ENCODE assay signal across 10 cellular contexts in the genomic region with DNA sequence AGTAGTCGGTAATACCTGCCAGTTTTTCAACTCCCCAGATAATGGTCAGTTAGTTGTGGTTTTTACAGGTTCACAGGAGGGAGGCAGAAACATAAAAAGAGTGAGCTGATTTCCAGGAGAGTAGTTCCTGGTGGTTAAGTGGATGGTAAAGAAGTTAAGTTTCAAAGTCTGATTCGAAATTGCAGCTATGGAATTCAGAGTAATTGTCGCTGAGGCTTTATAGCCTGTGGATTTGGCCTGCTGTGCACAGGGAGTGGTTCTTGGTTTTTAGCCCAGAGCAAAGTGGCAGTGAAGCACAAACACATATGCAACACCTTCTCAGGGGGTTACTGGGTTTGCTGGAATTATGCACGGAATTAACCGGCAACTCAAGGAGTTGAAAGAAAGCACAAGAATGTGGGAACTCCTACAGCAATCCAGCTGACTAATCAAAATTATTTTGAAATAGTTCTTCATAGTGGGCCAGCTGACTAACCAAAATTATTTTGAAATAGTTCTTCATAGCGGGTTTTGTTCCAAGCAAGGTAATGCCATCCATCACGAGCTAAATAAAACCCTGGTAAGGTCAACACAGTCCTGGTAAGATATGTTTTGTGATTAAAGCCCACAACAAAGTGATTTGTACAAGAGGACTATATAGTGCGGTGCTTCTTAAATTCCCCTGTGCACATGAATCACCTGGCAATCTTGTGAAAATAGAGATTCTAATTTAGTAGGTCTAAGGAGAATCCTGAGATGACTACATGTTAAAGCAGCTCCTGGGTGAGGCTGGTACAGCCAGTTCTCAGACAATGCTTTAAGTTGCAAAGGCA.
DNase-seq lines count a peak whose midpoint lies in the region; ATAC-seq, FAIRE-seq and TF ChIP-seq lines count a peak whose summit lies in the region.
"Had no signal": no experiment of that assay in that cellular context is flagged by ENCODE, and none has a peak within 500 bp of the region (broad histone marks: within the 10 kb centered on the region; RNA-seq: fewer than 3 reads in every experiment).

No MANE protein-coding gene starts in this region.

- intact Hi-C loops in psoas muscle (cut with DNase I) (no loop called here), kidney (cut with DNase I) (no loop called here)

- H3K27me3 ChIP-seq in gastroesophageal sphincter = no peaks in the 10 kb centered on the region
- no peaks in the 10 kb centered on the region for H3K27me3 ChIP-seq in psoas muscle (ENCODE audit: insufficient read depth in 3 of 3, low read length in 2 of 3)
- no peaks in the 10 kb centered on the region for H3K27me3 ChIP-seq in WERI-Rb-1 (ENCODE audit: insufficient read depth, low read depth, severe bottlenecking)

- no peak for TF ChIP-seq CTCF in gastroesophageal sphincter (IDR thresholded peaks at IDR 0.05)
- TF ChIP-seq CTCF in psoas muscle (IDR thresholded peaks at IDR 0.05) = no peak
- no peak for TF ChIP-seq CTCF in kidney (IDR thresholded peaks at IDR 0.05; ENCODE audit: borderline replicate concordance, extremely low read depth, insufficient read depth)
- no peak for TF ChIP-seq CTCF in WERI-Rb-1 (IDR thresholded peaks at IDR 0.05; ENCODE audit: low read depth, low read length)

- no peak for TF ChIP-seq POLR2A in gastroesophageal sphincter (IDR thresholded peaks at IDR 0.05)

- no peak for TF ChIP-seq EP300 in gastroesophageal sphincter (IDR thresholded peaks at IDR 0.05)

- WGBS in gastroesophageal sphincter (ENCODE audit: low coverage in 1 of 2), 2 donors = 26 to 33% methylated on average over 7 to 8 of the region's 8 CpGs
- WGBS in psoas muscle, 3 donors = 18 to 23% (median 21%) methylated on average over 8 of the region's 8 CpGs

- H3K27ac ChIP-seq in SK-N-MC = peak overlapping the region; percentile 84
- H3K27ac ChIP-seq in gastroesophageal sphincter = peak overlapping the region in 3 of 4 donors; percentile 23 to 62 (median 28)
- no peak overlapping the region for H3K27ac ChIP-seq in psoas muscle
- no peak overlapping the region for H3K27ac ChIP-seq in kidney (ENCODE audit: low read depth in 2 of 2, low read length in 2 of 2)
- H3K27ac ChIP-seq in WERI-Rb-1 = no peak overlapping the region

- H3K4me1 ChIP-seq in gastroesophageal sphincter = peaks cover 0 to 17% (median 0%) of the 10 kb centered on the region in 3 donors
- H3K4me1 ChIP-seq in psoas muscle = peaks cover 13% of the 10 kb centered on the region
- H3K4me1 ChIP-seq in kidney (ENCODE audit: control insufficient read depth in 1 of 2, insufficient read depth in 1 of 2, low read depth in 1 of 2, low read length in 2 of 2) = no peaks in the 10 kb centered on the region

- FAIRE-seq in kidney (lab: Jason Lieb, UNC) = no peak
- FAIRE-seq: RCC 7860 had no signal

- H3K4me3 ChIP-seq in SK-N-MC (peak overlapping the region; percentile 65), gastroesophageal sphincter (no peak overlapping the region), psoas muscle (no peak overlapping the region), kidney (ENCODE audit: low read length in 2 of 2) (no peak overlapping the region), WERI-Rb-1 (ENCODE audit: low read depth, low read length) (no peak overlapping the region)

- H3K9ac ChIP-seq in SK-N-MC (ENCODE audit: insufficient read length) = peak overlapping the region; percentile 51
- no peak overlapping the region for H3K9ac ChIP-seq in kidney (ENCODE audit: low read length in 2 of 2)

- no peaks in the 10 kb centered on the region for H3K9me3 ChIP-seq in SK-N-MC (ENCODE audit: low read depth, low read length)
- H3K9me3 ChIP-seq in gastroesophageal sphincter = no peaks in the 10 kb centered on the region
- H3K9me3 ChIP-seq in psoas muscle = no peaks in the 10 kb centered on the region
- H3K9me3 ChIP-seq in kidney (ENCODE audit: control insufficient read depth in 1 of 2, low read length in 2 of 2) = no peaks in the 10 kb centered on the region
- no peaks in the 10 kb centered on the region for H3K9me3 ChIP-seq in WERI-Rb-1 (ENCODE audit: severe bottlenecking)

- DNase-seq in GM04503 (ENCODE audit: low read depth) (peak; percentile 57), SK-N-MC (ENCODE audit: low read depth, low spot score) (peak; percentile 91), psoas muscle (no peak), kidney (no peak), Kasumi-1 (lab: John Stamatoyannopoulos, UW) (no peak), WERI-Rb-1 (no peak)
- DNase-seq: activated CD4-positive, alpha-beta T cell treated with anti-CD3 and anti-CD28 coated beads, Interleukin-2, amount 10 ng/mL, durations not matched to agents 7 days and 5 days had no signal

- ATAC-seq in gastroesophageal sphincter (peak; percentile 83), psoas muscle (peak; percentile 44 to 89 (median 86)), HG02588 (IDR thresholded peaks at IDR 0.05; ENCODE audit: unreplicated experiment) (no peak)

- H3K36me3 ChIP-seq in SK-N-MC (ENCODE audit: insufficient read depth, low read length) (no peaks in the 10 kb centered on the region), gastroesophageal sphincter (no peaks in the 10 kb centered on the region), psoas muscle (ENCODE audit: insufficient read depth in 1 of 2, low read depth in 1 of 2) (no peaks in the 10 kb centered on the region), kidney (ENCODE audit: control insufficient read depth in 1 of 2, insufficient read depth in 2 of 2, low read length in 2 of 2) (no peaks in the 10 kb centered on the region), WERI-Rb-1 (no peaks in the 10 kb centered on the region)

Comparison
In these comparisons a context has a peak if more than half of its experiments do, and no peak if none do; other contexts are left out.
1. DNase-seq: peak in GM04503 (single experiment) and SK-N-MC (single experiment); none in psoas muscle (0 of 2), kidney (single experiment), Kasumi-1 (0 of 2) and WERI-Rb-1 (single experiment).
2. H3K27ac ChIP-seq: peak in SK-N-MC (single experiment) and gastroesophageal sphincter (3 of 4); none in psoas muscle (single experiment), kidney (0 of 2) and WERI-Rb-1 (single experiment).